11 cellular contexts compared by ENCODE assay signal in genomic region chr17:68697850-68698313, GRCh38.
DNase-seq lines count a peak whose midpoint lies in the region; ATAC-seq, FAIRE-seq and TF ChIP-seq lines count a peak whose summit lies in the region.
"Had no signal": no experiment of that assay in that cellular context is flagged by ENCODE, and none has a peak within 500 bp of the region (broad histone marks: within the 10 kb centered on the region; RNA-seq: fewer than 3 reads in every experiment).

No MANE protein-coding gene starts in this region.

- no peaks in the 10 kb centered on the region for H3K36me3 ChIP-seq in astrocyte (ENCODE audit: insufficient read depth, low read length)
- H3K36me3 ChIP-seq in CD8-positive, alpha-beta T cell (ENCODE audit: insufficient read depth, low read length), result no peaks in the 10 kb centered on the region

- no peak overlapping the region for H3K4me2 ChIP-seq in astrocyte (ENCODE audit: low read length)

- ATAC-seq in right cardiac atrium, result peak; percentile 32 to 57
- ATAC-seq in CD8-positive, alpha-beta T cell, result no peak
- ATAC-seq in GM21367 (IDR thresholded peaks at IDR 0.05; ENCODE audit: unreplicated experiment), result no peak
- ATAC-seq: activated T-helper 17 cell treated with anti-CD3 and anti-CD28 coated beads, Interleukin-2, amount 50 U/mL, for 72 hours; PC-3 had no signal

- H3K27ac ChIP-seq in AG04450 (ENCODE audit: low read depth, low read length) (peak overlapping the region; percentile 73), astrocyte (ENCODE audit: low read depth, low read length) (no peak overlapping the region), right cardiac atrium (ENCODE audit: low read length) (no peak overlapping the region)
- no peak overlapping the region for H3K27ac ChIP-seq in CD8-positive, alpha-beta T cell (ENCODE audit: low read depth, low read length)

- intact Hi-C loops in right cardiac atrium (cut with DNase I), result loop anchor here in 1 of 4 donors (10.0 kb wide), 1 partner anchor 63 kb away; no protein-coding TSS in a partner anchor
- intact Hi-C loops in activated naive CD4-positive, alpha-beta T cell treated with anti-CD3 and anti-CD28 coated beads for 36 hours (cut with micrococcal nuclease), result no loop called here
- intact Hi-C loops in CD8-positive, alpha-beta T cell (cut with DNase I, micrococcal nuclease), result no loop called here

- H3K27me3 ChIP-seq in AG04450 (ENCODE audit: control insufficient read depth, insufficient read depth, low read length), result peaks cover 4% of the 10 kb centered on the region
- H3K27me3 ChIP-seq in astrocyte (ENCODE audit: insufficient read depth, low read length), result no peaks in the 10 kb centered on the region
- no peaks in the 10 kb centered on the region for H3K27me3 ChIP-seq in right cardiac atrium (ENCODE audit: control insufficient read depth, insufficient read depth)
- no peaks in the 10 kb centered on the region for H3K27me3 ChIP-seq in CD8-positive, alpha-beta T cell (ENCODE audit: insufficient read depth, low read length)

- H3K4me1 ChIP-seq in astrocyte (ENCODE audit: insufficient read depth, low read length) (no peaks in the 10 kb centered on the region), right cardiac atrium (ENCODE audit: control insufficient read depth, insufficient read depth, low read length) (no peaks in the 10 kb centered on the region)
- H3K4me1 ChIP-seq in CD8-positive, alpha-beta T cell (ENCODE audit: insufficient read depth, low read length), result no peaks in the 10 kb centered on the region

- H3K27ac Mint-ChIP-seq in astrocyte (ENCODE audit: unreplicated experiment), result peak overlapping the region; percentile 85
- H3K27ac Mint-ChIP-seq in activated naive CD4-positive, alpha-beta T cell treated with anti-CD3 and anti-CD28 coated beads for 36 hours, result no peak overlapping the region
- H3K27ac Mint-ChIP-seq in CD8-positive, alpha-beta T cell, result no peak overlapping the region
- H3K27ac Mint-ChIP-seq: activated T-helper 17 cell treated with anti-CD3 and anti-CD28 coated beads, Interleukin-2, amount 50 U/mL, for 72 hours had no signal

- no peak overlapping the region for H3K4me3 Mint-ChIP-seq in astrocyte (ENCODE audit: unreplicated experiment)
- H3K4me3 Mint-ChIP-seq in activated naive CD4-positive, alpha-beta T cell treated with anti-CD3 and anti-CD28 coated beads for 36 hours, result no peak overlapping the region
- no peak overlapping the region for H3K4me3 Mint-ChIP-seq in CD8-positive, alpha-beta T cell
- H3K4me3 Mint-ChIP-seq: activated T-helper 17 cell treated with anti-CD3 and anti-CD28 coated beads, Interleukin-2, amount 50 U/mL, for 72 hours had no signal

- peaks cover 8% of the 10 kb centered on the region for H3K27me3 Mint-ChIP-seq in astrocyte (ENCODE audit: low read depth, unreplicated experiment)
- H3K27me3 Mint-ChIP-seq in activated naive CD4-positive, alpha-beta T cell treated with anti-CD3 and anti-CD28 coated beads for 36 hours (ENCODE audit: low read depth), result no peaks in the 10 kb centered on the region
- peaks cover 5% of the 10 kb centered on the region for H3K27me3 Mint-ChIP-seq in CD8-positive, alpha-beta T cell (ENCODE audit: low read depth)

- H4K20me1 ChIP-seq in astrocyte (ENCODE audit: insufficient read depth, low read length), result no peaks in the 10 kb centered on the region

- H3K4me3 ChIP-seq in AG04450 (ENCODE audit: low read depth, low read length) (no peak overlapping the region), astrocyte (ENCODE audit: insufficient read depth, low read depth, low read length) (no peak overlapping the region), right cardiac atrium (ENCODE audit: low read length) (no peak overlapping the region)
- H3K4me3 ChIP-seq in CD8-positive, alpha-beta T cell (ENCODE audit: low read depth, low read length), result no peak overlapping the region

- H3K9me3 ChIP-seq in AG04450 (ENCODE audit: control insufficient read depth, insufficient read depth, low read length), result no peaks in the 10 kb centered on the region
- H3K9me3 ChIP-seq in astrocyte (ENCODE audit: insufficient read depth, low read depth, low read length), result no peaks in the 10 kb centered on the region
- no peaks in the 10 kb centered on the region for H3K9me3 ChIP-seq in right cardiac atrium (ENCODE audit: control insufficient read depth, low read length)
- no peaks in the 10 kb centered on the region for H3K9me3 ChIP-seq in CD8-positive, alpha-beta T cell (ENCODE audit: low read length)

- POLR2A ChIA-PET in AG04450 (lab: Yijun Ruan, JAX), result interaction anchor here (0.6 to 1.1 kb wide), 5 partner anchors 9 to 169 kb away, joined by 3 to 6 read pairs (median 4); no protein-coding TSS in a partner anchor
- POLR2A ChIA-PET in CD8-positive, alpha-beta T cell (lab: Charles Lee), result interaction anchor here (0.8 kb wide), 1 partner anchor 1097 kb away, joined by 4 read pairs; no protein-coding TSS in a partner anchor

- no peak overlapping the region for H3K9ac ChIP-seq in astrocyte (ENCODE audit: low read length)

- CTCF ChIA-PET in AG04450 (lab: Charles Lee), result interaction anchor here (0.7 to 1.1 kb wide), 3 partner anchors 8 to 164 kb away, joined by 3 to 8 read pairs (median 3); no protein-coding TSS in a partner anchor
- CTCF ChIA-PET in activated naive CD4-positive, alpha-beta T cell treated with anti-CD3 and anti-CD28 coated beads for 36 hours (lab: Charles Lee), result interaction anchor here (0.5 to 0.7 kb wide), 2 partner anchors 80 to 586 kb away, joined by 3 to 4 read pairs; no protein-coding TSS in a partner anchor
- CTCF ChIA-PET in CD8-positive, alpha-beta T cell (lab: Charles Lee), result no interaction called here

- H3K36me3 Mint-ChIP-seq in astrocyte (ENCODE audit: low read depth, unreplicated experiment), result no peaks in the 10 kb centered on the region
- H3K36me3 Mint-ChIP-seq in activated naive CD4-positive, alpha-beta T cell treated with anti-CD3 and anti-CD28 coated beads for 36 hours (ENCODE audit: low read depth), result no peaks in the 10 kb centered on the region
- H3K36me3 Mint-ChIP-seq in CD8-positive, alpha-beta T cell, result no peaks in the 10 kb centered on the region

- H3K4me1 Mint-ChIP-seq in astrocyte (ENCODE audit: low read depth, unreplicated experiment), result peaks cover 14% of the 10 kb centered on the region
- H3K4me1 Mint-ChIP-seq in activated naive CD4-positive, alpha-beta T cell treated with anti-CD3 and anti-CD28 coated beads for 36 hours (ENCODE audit: low read depth), result no peaks in the 10 kb centered on the region
- no peaks in the 10 kb centered on the region for H3K4me1 Mint-ChIP-seq in CD8-positive, alpha-beta T cell (ENCODE audit: low read depth)
- H3K4me1 Mint-ChIP-seq: activated T-helper 17 cell treated with anti-CD3 and anti-CD28 coated beads, Interleukin-2, amount 50 U/mL, for 72 hours had no signal

- H3K79me2 ChIP-seq in astrocyte (ENCODE audit: insufficient read depth, low read length), result no peaks in the 10 kb centered on the region

- DNase-seq in AG04450 (ENCODE audit: low read depth, low spot score) (no peak), HTR-8/SVneo (ENCODE audit: insufficient read length, low spot score) (peak; percentile 28), astrocyte (ENCODE audit: low read depth) (peak; percentile 19), right cardiac atrium (no peak), T1000 (lab: John Stamatoyannopoulos, UW) (no peak)
- DNase-seq in activated naive CD4-positive, alpha-beta T cell treated with anti-CD3 and anti-CD28 coated beads for 36 hours, result no peak
- DNase-seq in CD8-positive, alpha-beta T cell, result no peak
- DNase-seq: activated CD4-positive, CD25-positive, alpha-beta regulatory T cell; PC-3 had no signal

- peaks cover 6% of the 10 kb centered on the region for H3K9me3 Mint-ChIP-seq in astrocyte (ENCODE audit: unreplicated experiment)
- H3K9me3 Mint-ChIP-seq in activated naive CD4-positive, alpha-beta T cell treated with anti-CD3 and anti-CD28 coated beads for 36 hours, result no peaks in the 10 kb centered on the region
- no peaks in the 10 kb centered on the region for H3K9me3 Mint-ChIP-seq in CD8-positive, alpha-beta T cell
- H3K9me3 Mint-ChIP-seq: activated T-helper 17 cell treated with anti-CD3 and anti-CD28 coated beads, Interleukin-2, amount 50 U/mL, for 72 hours had no signal

- no peak for TF ChIP-seq CTCF in AG04450 (IDR thresholded peaks at IDR 0.05; ENCODE audit: low read depth, low read length)
- no peak for TF ChIP-seq CTCF in astrocyte (IDR thresholded peaks at IDR 0.05; ENCODE audit: insufficient read depth, low read depth, low read length)
- no peak for TF ChIP-seq CTCF in CD8-positive, alpha-beta T cell (IDR thresholded peaks at IDR 0.05)

- no peak overlapping the region for H2AFZ ChIP-seq in astrocyte (ENCODE audit: low read depth, low read length)

- no peak for FAIRE-seq in HTR-8/SVneo (lab: Jason Lieb, UNC)
- no peak for FAIRE-seq in astrocyte (lab: Jason Lieb, UNC)

Comparison
In these comparisons a context has a peak if more than half of its experiments do, and no peak if none do; other contexts are left out.
1. DNase-seq: peak in HTR-8/SVneo (single experiment) and astrocyte (single experiment); none in AG04450 (single experiment), right cardiac atrium (0 of 3), activated naive CD4-positive, alpha-beta T cell treated with anti-CD3 and anti-CD28 coated beads for 36 hours (single experiment), CD8-positive, alpha-beta T cell (0 of 7) and T1000 (single experiment).
2. ATAC-seq: peak in right cardiac atrium (2 of 2); none in CD8-positive, alpha-beta T cell (single experiment) and GM21367 (single experiment).